In the genomic region with DNA sequence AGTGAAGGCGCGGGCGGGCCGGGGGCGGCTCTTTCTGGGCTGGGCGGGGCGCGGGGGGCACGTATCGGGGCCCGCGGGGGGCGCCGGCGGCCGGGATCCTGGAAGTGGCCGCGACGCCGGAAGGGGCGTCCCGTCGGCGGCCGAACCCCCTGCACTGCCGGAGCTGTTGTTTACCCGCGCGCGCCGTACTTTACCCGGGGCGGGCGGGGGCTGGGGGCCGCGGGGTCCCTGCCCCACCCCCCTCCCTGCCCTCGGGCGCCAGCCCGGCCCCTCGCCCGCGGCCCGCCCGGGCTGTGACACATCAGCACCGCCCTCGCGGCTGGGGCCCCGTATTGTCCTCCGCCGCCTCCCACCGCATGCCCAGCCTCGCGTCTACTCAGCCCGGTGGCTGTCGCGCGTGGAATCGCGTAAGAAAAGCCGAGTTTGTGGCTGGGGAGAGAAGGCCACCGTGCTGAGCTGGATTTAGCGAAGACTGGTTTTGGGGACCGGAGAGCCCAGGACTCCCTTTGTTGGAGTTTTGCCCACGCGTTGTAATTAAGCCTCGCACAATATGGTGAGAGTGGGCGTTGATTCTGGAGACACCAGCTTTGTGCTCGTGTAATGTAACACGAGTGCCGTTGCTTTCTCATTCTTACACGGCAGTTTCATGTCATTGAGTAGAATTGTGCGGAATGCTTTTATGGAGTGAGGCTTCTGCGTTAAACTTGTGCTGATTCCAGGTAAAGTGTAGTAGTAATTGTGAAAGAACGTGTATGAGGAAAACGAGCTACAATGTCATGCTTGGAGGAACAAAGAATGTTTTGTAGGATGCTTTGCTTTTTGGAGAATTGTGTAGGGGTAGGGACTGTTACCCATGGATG, we compare ENCODE assay signal across 8 cellular contexts. TPM values are rescaled to one million over a fixed set of nuclear protein-coding genes. Genes with fewer than 3 reads are reported as not detected.
A peak's percentile ranks its signal among the peaks of the same experiment; 100 is the strongest.
DNase-seq lines count a peak whose midpoint lies in the region; ATAC-seq and TF ChIP-seq lines count a peak whose summit lies in the region.

No MANE protein-coding gene starts in this region.

- peaks cover 9% of the 10 kb centered on the region for H3K4me1 ChIP-seq in right cardiac atrium (ENCODE audit: control insufficient read depth, insufficient read depth, low read length)
- peaks cover 10% of the 10 kb centered on the region for H3K4me1 ChIP-seq in rectal smooth muscle tissue (ENCODE audit: control insufficient read depth, insufficient read depth, low read length)
- peaks cover under 1 to 4% of the 10 kb centered on the region in 2 donors for H3K4me1 ChIP-seq in uterus

- H3K36me3 ChIP-seq in rectal smooth muscle tissue (ENCODE audit: control insufficient read depth, insufficient read depth, low read length) = no peaks in the 10 kb centered on the region
- H3K36me3 ChIP-seq in uterus = no peaks in the 10 kb centered on the region

- TF ChIP-seq POLR2A in uterus (IDR thresholded peaks at IDR 0.05) = no peak

- intact Hi-C loops in right cardiac atrium (cut with DNase I) = loop anchor here in 1 of 4 donors (5.0 kb wide), 1 partner anchor 132 kb away; no protein-coding TSS in a partner anchor
- intact Hi-C loops in uterus (cut with DNase I; ENCODE audit: low total_unique reads) = loop anchor here (10.0 kb wide), 1 partner anchor 66 kb away; no protein-coding TSS in a partner anchor

- WGBS in right cardiac atrium = under 1% methylated on average over 75 of the region's 75 CpGs

- no peaks in the 10 kb centered on the region for H3K9me3 ChIP-seq in right cardiac atrium (ENCODE audit: control insufficient read depth, low read length)
- H3K9me3 ChIP-seq in uterus = no peaks in the 10 kb centered on the region

- ATAC-seq in GM19455 (IDR thresholded peaks at IDR 0.05; ENCODE audit: unreplicated experiment) (peak; percentile 31), right cardiac atrium (peak; percentile 73 to 81)

- DNase-seq in C1 segment of cervical spinal cord (lab: John Stamatoyannopoulos, UW) (peak in 9 of 14 donors; percentile 34 to 77 (median 49)), HuH-7.5 (ENCODE audit: low spot score) (peak; percentile 33), T-helper 1 cell (peak; percentile 38 to 67 (median 57)), amniotic epithelial cell (ENCODE audit: low read depth) (peak; percentile 42), right cardiac atrium (peak; percentile 68 to 87 (median 84)), uterus (peak; percentile 53 to 55)

- H3K9ac ChIP-seq in rectal smooth muscle tissue (ENCODE audit: low read length) = peak overlapping the region; percentile 66

- no peak for TF ChIP-seq CTCF in uterus (IDR thresholded peaks at IDR 0.05)

- H3K27ac ChIP-seq in right cardiac atrium (ENCODE audit: low read length) (peak overlapping the region; percentile 77), rectal smooth muscle tissue (ENCODE audit: low read depth, low read length) (peak overlapping the region; percentile 89), uterus (peak overlapping the region; percentile 92 to 93)

- H3K4me3 ChIP-seq in right cardiac atrium (ENCODE audit: low read length) (peak overlapping the region; percentile 99), rectal smooth muscle tissue (ENCODE audit: low read length) (peak overlapping the region; percentile 84), uterus (peak overlapping the region; percentile 69 to 71)

- H3K27me3 ChIP-seq in right cardiac atrium (ENCODE audit: control insufficient read depth, insufficient read depth) (no peaks in the 10 kb centered on the region), rectal smooth muscle tissue (ENCODE audit: control insufficient read depth, insufficient read depth, low read length) (no peaks in the 10 kb centered on the region), uterus (no peaks in the 10 kb centered on the region)

RNA-seq across cellular contexts. Expression of gene BACH1, which starts 0.6 kb away (rescaled TPM):
- total RNA-seq in right cardiac atrium (10 to 100 TPM; 44.8 to 68.3 (median 47.4) TPM), uterus (100 to 1,000 TPM in 2 of 4 donors, 10 to 100 TPM in 2; 52.9 to 107 (median 79.1) TPM)
- 5.0 TPM for polyA plus RNA-seq in right cardiac atrium

Comparison
In these comparisons a context has a peak if more than half of its experiments do, and no peak if none do; other contexts are left out.
1. Peak in every context shown above with its lines: DNase-seq, ATAC-seq, H3K4me3 ChIP-seq and H3K27ac ChIP-seq.
2. DNase-seq: peak in every context shown above with its lines; median percentile 84 in right cardiac atrium; 57 in T-helper 1 cell; 54 in uterus; 49 in C1 segment of cervical spinal cord; 42 in amniotic epithelial cell; 33 in HuH-7.5.